27 cellular contexts compared by ENCODE assay signal in the genomic region with DNA sequence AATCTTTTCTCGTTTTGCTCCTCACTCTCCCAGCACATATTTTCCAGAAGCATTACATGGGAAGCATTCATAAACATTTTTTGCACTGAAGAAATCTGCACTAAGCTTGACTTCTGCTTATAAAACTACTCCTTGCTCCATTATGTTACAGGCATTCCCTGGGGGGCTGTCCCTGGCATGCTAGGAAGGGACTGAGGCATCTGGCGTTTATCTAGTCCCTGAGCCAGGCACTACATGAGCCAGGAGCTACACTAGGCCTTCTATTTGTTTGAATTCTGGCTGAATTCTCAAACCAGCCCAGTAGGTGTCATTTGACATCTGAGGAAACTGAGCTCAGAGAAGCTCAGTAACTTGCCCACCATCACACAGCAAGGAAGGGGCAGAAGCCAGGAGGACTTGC. TPM values are rescaled to one million over a fixed set of nuclear protein-coding genes. Genes with fewer than 3 reads are reported as not detected.
DNase-seq lines count a peak whose midpoint lies in the region; ATAC-seq and TF ChIP-seq lines count a peak whose summit lies in the region.
"Had no signal": no experiment of that assay in that cellular context is flagged by ENCODE, and none has a peak within 500 bp of the region (broad histone marks: within the 10 kb centered on the region; RNA-seq: fewer than 3 reads in every experiment).

No MANE protein-coding gene starts in this region.

- no peak overlapping the region for H3K4me2 ChIP-seq in hepatocyte
- H3K4me2 ChIP-seq: KMS-11 had no signal

- H3K27ac Mint-ChIP-seq in WTC11 (peak overlapping the region; percentile 91), osteocyte (ENCODE audit: unreplicated experiment) (peak overlapping the region; percentile 40)
- H3K27ac Mint-ChIP-seq: CD4-positive, alpha-beta memory T cell; dendritic cell treated with granulocyte-macrophage colony-stimulating factor and Interleukin-4, amounts not matched to agents 40 ng/mL and 50 ng/mL, for 4 days had no signal

- H3K27ac ChIP-seq in hepatocyte, result peak overlapping the region; percentile 43
- H3K27ac ChIP-seq: 22Rv1, cardiac muscle cell, KMS-11, stomach, tibial artery had no signal

- H3K9me3 Mint-ChIP-seq in WTC11 (no peaks in the 10 kb centered on the region), osteocyte (ENCODE audit: unreplicated experiment) (no peaks in the 10 kb centered on the region)
- H3K9me3 Mint-ChIP-seq: CD4-positive, alpha-beta memory T cell; dendritic cell treated with granulocyte-macrophage colony-stimulating factor and Interleukin-4, amounts not matched to agents 40 ng/mL and 50 ng/mL, for 4 days had no signal

- H3K36me3 ChIP-seq in hepatocyte (replicated peaks; ENCODE audit: insufficient read depth, low read depth), result no peaks in the 10 kb centered on the region
- H3K36me3 ChIP-seq: cardiac muscle cell, HAP-1, stomach, tibial artery had no signal

- H3K36me3 Mint-ChIP-seq in WTC11, result no peaks in the 10 kb centered on the region
- no peaks in the 10 kb centered on the region for H3K36me3 Mint-ChIP-seq in osteocyte (ENCODE audit: unreplicated experiment)
- H3K36me3 Mint-ChIP-seq: CD4-positive, alpha-beta memory T cell had no signal

- H3K4me1 Mint-ChIP-seq in WTC11 (peaks cover 77% of the 10 kb centered on the region), osteocyte (ENCODE audit: unreplicated experiment) (peaks cover 30% of the 10 kb centered on the region)

- POLR2A ChIA-PET in WTC11 (lab: Charles Lee), result interaction anchor here (3.8 kb wide), 1 partner anchor 43 kb away, joined by 24 read pairs; the partner anchor contains the start of gene NHSL2

- no peaks in the 10 kb centered on the region for H3K9me3 ChIP-seq in hepatocyte (ENCODE audit: low read depth)
- H3K9me3 ChIP-seq: HAP-1, stomach, tibial artery had no signal

- no peaks in the 10 kb centered on the region for H3K79me2 ChIP-seq in hepatocyte

- H3K4me3 Mint-ChIP-seq in WTC11 (no peak overlapping the region), osteocyte (ENCODE audit: unreplicated experiment) (no peak overlapping the region)
- H3K4me3 Mint-ChIP-seq: CD4-positive, alpha-beta memory T cell; dendritic cell treated with granulocyte-macrophage colony-stimulating factor and Interleukin-4, amounts not matched to agents 40 ng/mL and 50 ng/mL, for 4 days had no signal

- no peak overlapping the region for H3K4me3 ChIP-seq in hepatocyte
- H3K4me3 ChIP-seq: cardiac muscle cell, HAP-1, lung, stomach, tibial artery had no signal

- no peak for ATAC-seq in WTC11
- ATAC-seq in HG02840 (IDR thresholded peaks at IDR 0.05; ENCODE audit: low FRiP score, unreplicated experiment), result no peak

- CTCF ChIA-PET in WTC11 (lab: Charles Lee), result interaction anchor here (0.6 to 3.4 kb wide), 8 partner anchors 12 to 50 kb away, joined by 3 to 37 read pairs (median 4); partner anchors contain the start of gene NHSL2

- TF ChIP-seq CTCF in WTC11 (IDR thresholded peaks at IDR 0.05) (no peak), hepatocyte (IDR thresholded peaks at IDR 0.05; ENCODE audit: poor library complexity) (no peak), osteocyte (IDR thresholded peaks at IDR 0.05) (no peak)

- no peaks in the 10 kb centered on the region for H4K20me1 ChIP-seq in hepatocyte (ENCODE audit: insufficient read depth, poor library complexity, severe bottlenecking)

- no peaks in the 10 kb centered on the region for H3K9me2 ChIP-seq in hepatocyte (replicated peaks; ENCODE audit: insufficient read depth)

- H2AFZ ChIP-seq in hepatocyte, result no peak overlapping the region

- WGBS in hepatocyte (ENCODE audit: low lambda C conversion rate, missing lambda C conversion rate), result 46% methylated on average over 2 of the region's 2 CpGs

- DNase-seq in DMS 273 (lab: John Stamatoyannopoulos, UW; ENCODE audit: unreplicated experiment) (peak; percentile 41), DMS 273 treated with DMSO at 0.1 percent for 48 hours (lab: John Stamatoyannopoulos, UW) (no peak), WTC11 (ENCODE audit: low spot score) (no peak), hepatocyte (ENCODE audit: low spot score) (no peak), osteocyte (ENCODE audit: extremely low spot score, unreplicated experiment) (no peak), mesenteric fat pad (ENCODE audit: low spot score) (no peak), COR-L47 (lab: John Stamatoyannopoulos, UW) (no peak)
- DNase-seq: activated CD4-positive, alpha-beta T cell treated with anti-CD3 and anti-CD28 coated beads, Interleukin-2, amount 50 U/mL, for 4 hours; activated naive CD4-positive, alpha-beta T cell treated with anti-CD3 and anti-CD28 coated beads, Interleukin-2, amount 50 U/mL, for 16 hours; CD4-positive, alpha-beta memory T cell; GDM1; kidney glomerular epithelial cell; NCI-H1436; NCI-H2081 treated with DMSO at 0.1 percent for 48 hours; NCI-H774; SIG-M5; stimulated activated CD4-positive, alpha-beta T cell treated with anti-CD3 and anti-CD28 coated beads, Interleukin-2, amount 100 ng/mL, for 24 hours; stomach; T-helper 1 cell; tibial artery had no signal

- no peaks in the 10 kb centered on the region for H3K4me1 ChIP-seq in hepatocyte (ENCODE audit: insufficient read depth)

- no peaks in the 10 kb centered on the region for H3K27me3 ChIP-seq in hepatocyte
- H3K27me3 ChIP-seq: cardiac muscle cell, tibial artery had no signal

- H3K27me3 Mint-ChIP-seq in WTC11 (ENCODE audit: low read depth) (no peaks in the 10 kb centered on the region), osteocyte (ENCODE audit: unreplicated experiment) (no peaks in the 10 kb centered on the region)
- H3K27me3 Mint-ChIP-seq: dendritic cell treated with granulocyte-macrophage colony-stimulating factor and Interleukin-4, amounts not matched to agents 40 ng/mL and 50 ng/mL, for 4 days had no signal

TF ChIP-seq in WTC11, 78 proteins besides CTCF, POLR2A, EP300 and RAD21:
- no peak for TF ChIP-seq ZNF232 (CRISPR knock-in tag; IDR thresholded peaks at IDR 0.05)
- TF ChIP-seq USF1 (CRISPR knock-in tag; IDR thresholded peaks at IDR 0.05), result no peak
- TF ChIP-seq, protein P1, sequence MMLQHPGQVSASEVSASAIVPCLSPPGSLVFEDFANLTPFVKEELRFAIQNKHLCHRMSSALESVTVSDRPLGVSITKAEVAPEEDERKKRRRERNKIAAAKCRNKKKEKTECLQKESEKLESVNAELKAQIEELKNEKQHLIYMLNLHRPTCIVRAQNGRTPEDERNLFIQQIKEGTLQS (CRISPR knock-in tag; conservative IDR thresholded peaks at IDR 0.05), result no peak

RNA-seq across cellular contexts. Expression of gene NHSL2, which starts 43.3 kb away (rescaled TPM):
- total RNA-seq in WTC11 (2021), result 6.4 to 8.1 TPM (median 7.9 TPM) in 3 replicates
- total RNA-seq in hepatocyte, result 1.3 and 2.3 TPM in 2 replicates
- 3.2 and 5.0 TPM in 2 replicates for polyA plus RNA-seq in hepatocyte
- total RNA-seq in osteocyte, result 7.3 and 7.6 TPM in 2 replicates
- total RNA-seq in mesenteric fat pad, result 13.3 TPM
